Comparison of ENCODE assay signal across 16 cellular contexts in genomic region chr2:178865121-178865520, GRCh38. TPM values are rescaled to one million over a fixed set of nuclear protein-coding genes. Genes with fewer than 3 reads are reported as not detected.
DNase-seq lines count a peak whose midpoint lies in the region; ATAC-seq lines count a peak whose summit lies in the region.
"Had no signal": no experiment of that assay in that cellular context is flagged by ENCODE, and none has a peak within 500 bp of the region (broad histone marks: within the 10 kb centered on the region; RNA-seq: fewer than 3 reads in every experiment).

No MANE protein-coding gene starts in this region.

- peak overlapping the region; percentile 30; the same call in 1 of the 2 replicates for H3K4me3 ChIP-seq in ACC112 (ENCODE audit: low read depth, low read length)
- H3K4me3 ChIP-seq: SJCRH30 had no signal

- H3K79me2 ChIP-seq in ACC112 (ENCODE audit: control insufficient read depth, insufficient read depth, low read length, unreplicated experiment): no peaks in the 10 kb centered on the region

- no peak overlapping the region for H2AFZ ChIP-seq in ACC112 (ENCODE audit: low read length, unreplicated experiment)

- H3K27ac ChIP-seq in ACC112 (ENCODE audit: low read depth, low read length): peak overlapping the region; percentile 28; the same call in 1 of the 2 replicates
- H3K27ac ChIP-seq: epithelial cell of prostate, SJCRH30 had no signal

- no peaks in the 10 kb centered on the region for H3K36me3 ChIP-seq in ACC112 (ENCODE audit: insufficient read depth, low read length)
- H3K36me3 ChIP-seq: SJCRH30 had no signal

- DNase-seq in M059J (ENCODE audit: low read depth) (peak; percentile 78), dermis blood vessel endothelial cell (peak; percentile 21), lung microvascular endothelial cell (ENCODE audit: low read depth in 2 of 2) (peak; percentile 17), NOMO-1 treated with DMSO at 0.1 percent for 48 hours (lab: John Stamatoyannopoulos, UW; ENCODE audit: unreplicated experiment) (no peak), NCI-H1105 treated with DMSO at 0.1 percent for 48 hours (lab: John Stamatoyannopoulos, UW) (no peak)
- DNase-seq in stimulated activated naive CD4-positive, alpha-beta T cell (lab: John Stamatoyannopoulos, UW): no peak
- DNase-seq: activated CD4-positive, alpha-beta T cell treated with anti-CD3 and anti-CD28 coated beads, Interleukin-2, amount 50 U/mL, for 4 hours; activated T-cell treated with anti-CD3 and anti-CD28 coated beads, Interleukin-2, amount 50 U/mL, for 4 hours; GF-D8; left colon; stimulated activated CD4-positive, alpha-beta T cell treated with anti-CD3 and anti-CD28 coated beads, Interleukin-1b, Interleukin-23, amount 100 ng/mL, for 48 hours had no signal

- no peaks in the 10 kb centered on the region for H3K27me3 ChIP-seq in ACC112 (ENCODE audit: insufficient read depth, low read length)
- H3K27me3 ChIP-seq: SJCRH30 had no signal

- H3K4me1 ChIP-seq in ACC112 (ENCODE audit: control insufficient read depth, insufficient read depth, low read length, unreplicated experiment): peaks cover 42% of the 10 kb centered on the region

- no peak for ATAC-seq in GM21717 (IDR thresholded peaks at IDR 0.05; ENCODE audit: unreplicated experiment)
- ATAC-seq: activated T-cell treated with anti-CD3 and anti-CD28 coated beads, Interleukin-2, amount 50 U/mL, for 4 hours; left colon; naive thymus-derived CD8-positive, alpha-beta T cell had no signal

RNA-seq across cellular contexts. Expression of gene TTN, which starts 57.9 kb away (rescaled TPM):
- 0.52 and 0.71 TPM in 2 replicates for total RNA-seq in M059J (2014; rRNA removed; shearing (Covaris generic))
- total RNA-seq in dermis blood vessel endothelial cell (1.5 and 1.8 TPM in 2 replicates), lung microvascular endothelial cell (0.60 and 1.3 TPM in 2 replicates)

Comparison
In these comparisons a context has a peak if more than half of its experiments do, and no peak if none do; other contexts are left out.
1. DNase-seq: peak in M059J (single experiment), dermis blood vessel endothelial cell (single experiment) and lung microvascular endothelial cell (2 of 2); none in stimulated activated naive CD4-positive, alpha-beta T cell (0 of 6), NOMO-1 treated with DMSO at 0.1 percent for 48 hours (single experiment) and NCI-H1105 treated with DMSO at 0.1 percent for 48 hours (single experiment).